Comparison of ENCODE assay signal across 13 cellular contexts in genomic region chr5:143297756-143298155, GRCh38.
A peak's percentile ranks its signal among the peaks of the same experiment; 100 is the strongest.
DNase-seq lines count a peak whose midpoint lies in the region; ATAC-seq, FAIRE-seq and TF ChIP-seq lines count a peak whose summit lies in the region.
"Had no signal": no experiment of that assay in that cellular context is flagged by ENCODE, and none has a peak within 500 bp of the region (broad histone marks: within the 10 kb centered on the region; RNA-seq: fewer than 3 reads in every experiment).

No MANE protein-coding gene starts in this region.

- FAIRE-seq in HTR-8/SVneo (lab: Jason Lieb, UNC), result peak; percentile 74

- POLR2A ChIA-PET in activated CD8-positive, alpha-beta T cell treated with anti-CD3 and anti-CD28 coated beads, Interleukin-2, amount 10 ng/mL, durations not matched to agents 7 days and 5 days (lab: Charles Lee), result no interaction called here
- POLR2A ChIA-PET in activated CD8-positive, alpha-beta T cell treated with anti-CD3 and anti-CD28 coated beads for 36 hours (lab: Charles Lee), result no interaction called here
- POLR2A ChIA-PET in naive thymus-derived CD4-positive, alpha-beta T cell (lab: Charles Lee), result no interaction called here

- TF ChIP-seq CTCF in activated CD8-positive, alpha-beta T cell treated with anti-CD3 and anti-CD28 coated beads for 36 hours (IDR thresholded peaks at IDR 0.05), result no peak
- TF ChIP-seq CTCF in cardiac fibroblast (IDR thresholded peaks at IDR 0.05; ENCODE audit: low read depth, low read length), result no peak
- TF ChIP-seq CTCF in left lung (IDR thresholded peaks at IDR 0.05), result no peak

- no peaks in the 10 kb centered on the region for H3K27me3 ChIP-seq in naive thymus-derived CD4-positive, alpha-beta T cell (ENCODE audit: control insufficient read depth in 2 of 2, insufficient read depth in 2 of 2, low read length in 2 of 2)
- H3K27me3 ChIP-seq in aorta (ENCODE audit: control insufficient read depth in 1 of 2, insufficient read depth in 2 of 2, low read length in 1 of 2) (no peaks in the 10 kb centered on the region), left lung (no peaks in the 10 kb centered on the region)

- intact Hi-C loops in activated CD8-positive, alpha-beta T cell treated with anti-CD3 and anti-CD28 coated beads for 36 hours (cut with micrococcal nuclease), result no loop called here
- intact Hi-C loops in naive thymus-derived CD4-positive, alpha-beta T cell (cut with micrococcal nuclease), result loop anchor here in 1 of 2 donors (5.0 kb wide), 1 partner anchor 105 kb away; the partner anchor contains the start of gene NR3C1
- intact Hi-C loops in aorta (cut with DNase I) (no loop called here), left lung (cut with DNase I) (no loop called here)

- DNase-seq in activated CD8-positive, alpha-beta T cell treated with anti-CD3 and anti-CD28 coated beads, Interleukin-2, amount 10 ng/mL, durations not matched to agents 7 days and 5 days, result no peak
- DNase-seq in activated CD8-positive, alpha-beta T cell treated with anti-CD3 and anti-CD28 coated beads for 36 hours, result no peak
- DNase-seq in HTR-8/SVneo (ENCODE audit: insufficient read length, low spot score) (no peak), cardiac fibroblast (ENCODE audit: low read depth in 2 of 2) (peak; percentile 24 to 79), aorta (no peak), left lung (no peak)
- no peak for DNase-seq in naive thymus-derived CD4-positive, alpha-beta T cell
- DNase-seq: C1 segment of cervical spinal cord, Karpas-422, NCI-H187 treated with DMSO at 0.1 percent for 48 hours, NCI-H446, PC-9 had no signal

- peaks cover 52% of the 10 kb centered on the region for H3K36me3 Mint-ChIP-seq in activated CD8-positive, alpha-beta T cell treated with anti-CD3 and anti-CD28 coated beads, Interleukin-2, amount 10 ng/mL, durations not matched to agents 7 days and 5 days (ENCODE audit: low read depth)
- H3K36me3 Mint-ChIP-seq in activated CD8-positive, alpha-beta T cell treated with anti-CD3 and anti-CD28 coated beads for 36 hours (ENCODE audit: low read depth), result peaks cover 45% of the 10 kb centered on the region
- peaks cover 17 to 56% (median 49%) of the 10 kb centered on the region in 5 donors for H3K36me3 Mint-ChIP-seq in naive thymus-derived CD4-positive, alpha-beta T cell

- no peaks in the 10 kb centered on the region for H3K27me3 Mint-ChIP-seq in activated CD8-positive, alpha-beta T cell treated with anti-CD3 and anti-CD28 coated beads, Interleukin-2, amount 10 ng/mL, durations not matched to agents 7 days and 5 days (ENCODE audit: low read depth)
- H3K27me3 Mint-ChIP-seq in activated CD8-positive, alpha-beta T cell treated with anti-CD3 and anti-CD28 coated beads for 36 hours, result no peaks in the 10 kb centered on the region
- H3K27me3 Mint-ChIP-seq in naive thymus-derived CD4-positive, alpha-beta T cell, result no peaks in the 10 kb centered on the region

- no peak for ATAC-seq in activated CD8-positive, alpha-beta T cell treated with anti-CD3 and anti-CD28 coated beads, Interleukin-2, amount 10 ng/mL, durations not matched to agents 7 days and 5 days
- ATAC-seq in activated CD8-positive, alpha-beta T cell treated with anti-CD3 and anti-CD28 coated beads for 36 hours, result no peak
- no peak for ATAC-seq in naive thymus-derived CD4-positive, alpha-beta T cell
- ATAC-seq in aorta (ENCODE audit: low FRiP score) (no peak), esophagus mucosa (no peak), left lung (no peak)

- 85 to 86% methylated on average over 3 of the region's 3 CpGs for WGBS in aorta, 2 donors

- no peak overlapping the region for H3K4me3 Mint-ChIP-seq in activated CD8-positive, alpha-beta T cell treated with anti-CD3 and anti-CD28 coated beads, Interleukin-2, amount 10 ng/mL, durations not matched to agents 7 days and 5 days
- no peak overlapping the region for H3K4me3 Mint-ChIP-seq in activated CD8-positive, alpha-beta T cell treated with anti-CD3 and anti-CD28 coated beads for 36 hours
- H3K4me3 Mint-ChIP-seq in naive thymus-derived CD4-positive, alpha-beta T cell, result no peak overlapping the region

- peaks cover 12 to 54% (median 12%) of the 10 kb centered on the region in 3 experiments for H3K36me3 ChIP-seq in naive thymus-derived CD4-positive, alpha-beta T cell (ENCODE audit: control insufficient read depth in 2 of 3, insufficient read depth in 3 of 3, low read length in 3 of 3)
- H3K36me3 ChIP-seq in aorta (ENCODE audit: control insufficient read depth in 1 of 2, insufficient read depth in 2 of 2, low read length in 1 of 2) (peaks cover 0 to 3% of the 10 kb centered on the region in 2 donors), left lung (peaks cover 0 to 78% of the 10 kb centered on the region in 2 donors)

- H3K27ac ChIP-seq in naive thymus-derived CD4-positive, alpha-beta T cell (ENCODE audit: low read depth, low read length), result no peak overlapping the region
- H3K27ac ChIP-seq in aorta (ENCODE audit: low read depth in 1 of 2, low read length in 2 of 2), result no peak overlapping the region
- H3K27ac ChIP-seq in left lung, result no peak overlapping the region
- H3K27ac ChIP-seq: PC-9 had no signal

- H3K4me1 ChIP-seq in naive thymus-derived CD4-positive, alpha-beta T cell (ENCODE audit: control insufficient read depth in 2 of 2, insufficient read depth in 2 of 2, low read length in 2 of 2), result no peaks in the 10 kb centered on the region
- H3K4me1 ChIP-seq in aorta (ENCODE audit: control insufficient read depth in 1 of 2, insufficient read depth in 2 of 2, low read length in 2 of 2), result no peaks in the 10 kb centered on the region
- peaks cover 0 to 10% of the 10 kb centered on the region in 2 donors for H3K4me1 ChIP-seq in left lung

- H3K4me3 ChIP-seq in cardiac fibroblast (replicated peaks in 1 of 2; ENCODE audit: low read depth in 2 of 2, low read length in 2 of 2), result no peak overlapping the region
- no peak overlapping the region for H3K4me3 ChIP-seq in naive thymus-derived CD4-positive, alpha-beta T cell (ENCODE audit: low read length)
- no peak overlapping the region for H3K4me3 ChIP-seq in aorta (ENCODE audit: low read length in 2 of 2)
- H3K4me3 ChIP-seq in left lung, result no peak overlapping the region
- H3K4me3 ChIP-seq: PC-9 had no signal

- H3K4me1 Mint-ChIP-seq in activated CD8-positive, alpha-beta T cell treated with anti-CD3 and anti-CD28 coated beads, Interleukin-2, amount 10 ng/mL, durations not matched to agents 7 days and 5 days (ENCODE audit: low read depth), result no peaks in the 10 kb centered on the region
- H3K4me1 Mint-ChIP-seq in activated CD8-positive, alpha-beta T cell treated with anti-CD3 and anti-CD28 coated beads for 36 hours (ENCODE audit: low read depth), result peaks cover 4% of the 10 kb centered on the region
- peaks cover 0 to 12% (median 4%) of the 10 kb centered on the region in 7 donors for H3K4me1 Mint-ChIP-seq in naive thymus-derived CD4-positive, alpha-beta T cell

- H3K27ac Mint-ChIP-seq in activated CD8-positive, alpha-beta T cell treated with anti-CD3 and anti-CD28 coated beads, Interleukin-2, amount 10 ng/mL, durations not matched to agents 7 days and 5 days, result peak overlapping the region; percentile 47
- H3K27ac Mint-ChIP-seq in activated CD8-positive, alpha-beta T cell treated with anti-CD3 and anti-CD28 coated beads for 36 hours, result no peak overlapping the region
- H3K27ac Mint-ChIP-seq in naive thymus-derived CD4-positive, alpha-beta T cell, result peak overlapping the region in 6 of 9 donors; percentile 1 to 55 (median 10)

- CTCF ChIA-PET in activated CD8-positive, alpha-beta T cell treated with anti-CD3 and anti-CD28 coated beads, Interleukin-2, amount 10 ng/mL, durations not matched to agents 7 days and 5 days (lab: Charles Lee), result no interaction called here
- CTCF ChIA-PET in activated CD8-positive, alpha-beta T cell treated with anti-CD3 and anti-CD28 coated beads for 36 hours (lab: Charles Lee), result no interaction called here
- CTCF ChIA-PET in naive thymus-derived CD4-positive, alpha-beta T cell (lab: Charles Lee), result interaction anchor here (0.7 kb wide), 1 partner anchor 72 kb away, joined by 3 read pairs; no protein-coding TSS in a partner anchor

- H3K9me3 ChIP-seq in naive thymus-derived CD4-positive, alpha-beta T cell (ENCODE audit: control insufficient read depth in 2 of 3, low read length in 3 of 3), result no peaks in the 10 kb centered on the region
- H3K9me3 ChIP-seq in aorta (ENCODE audit: control insufficient read depth, low read length), result no peaks in the 10 kb centered on the region
- H3K9me3 ChIP-seq in left lung, result no peaks in the 10 kb centered on the region

- no peaks in the 10 kb centered on the region for H3K9me3 Mint-ChIP-seq in activated CD8-positive, alpha-beta T cell treated with anti-CD3 and anti-CD28 coated beads, Interleukin-2, amount 10 ng/mL, durations not matched to agents 7 days and 5 days (ENCODE audit: insufficient read depth)
- H3K9me3 Mint-ChIP-seq in activated CD8-positive, alpha-beta T cell treated with anti-CD3 and anti-CD28 coated beads for 36 hours, result no peaks in the 10 kb centered on the region
- H3K9me3 Mint-ChIP-seq in naive thymus-derived CD4-positive, alpha-beta T cell, result no peaks in the 10 kb centered on the region

Comparison
In these comparisons a context has a peak if more than half of its experiments do, and no peak if none do; other contexts are left out.
1. DNase-seq: peak in cardiac fibroblast (2 of 2); none in activated CD8-positive, alpha-beta T cell treated with anti-CD3 and anti-CD28 coated beads, Interleukin-2, amount 10 ng/mL, durations not matched to agents 7 days and 5 days (single experiment), activated CD8-positive, alpha-beta T cell treated with anti-CD3 and anti-CD28 coated beads for 36 hours (single experiment), HTR-8/SVneo (single experiment), naive thymus-derived CD4-positive, alpha-beta T cell (0 of 9), aorta (0 of 2) and left lung (0 of 2).